In the genomic region with DNA sequence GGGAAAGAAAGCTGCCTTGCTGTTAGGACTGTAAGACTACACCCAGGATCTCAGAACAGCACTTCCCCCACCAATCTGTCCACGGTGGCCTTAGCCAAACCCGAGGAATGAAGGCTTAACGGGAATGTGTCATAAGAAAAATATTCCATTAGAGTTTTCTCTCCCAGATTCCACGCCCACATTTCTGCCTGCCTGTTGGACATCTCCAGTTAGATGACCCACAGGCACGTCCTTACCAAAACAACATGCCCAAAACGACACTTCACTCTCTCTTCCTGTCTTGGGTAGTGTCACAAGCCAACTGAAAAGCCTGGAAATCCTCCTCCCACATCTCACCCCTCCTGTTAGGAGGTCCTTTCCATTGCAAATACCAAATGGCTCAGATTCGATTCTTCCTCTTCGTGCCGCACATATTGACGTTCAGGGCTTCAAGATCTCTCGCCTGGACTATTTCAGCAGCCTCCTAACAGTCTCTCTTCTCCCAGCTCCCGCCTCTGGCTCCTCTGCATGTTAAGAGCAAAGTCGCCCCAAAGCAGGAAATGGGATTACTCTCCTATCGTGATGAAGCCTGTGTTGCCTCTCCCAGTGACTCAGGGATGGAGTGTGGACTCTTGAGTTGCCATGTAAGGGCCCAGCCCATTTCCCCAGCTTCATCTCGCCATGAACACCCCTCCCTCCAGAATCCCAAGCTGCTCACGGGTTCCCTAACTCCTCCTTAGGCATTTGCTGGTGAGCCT, we compare ENCODE assay signal across 8 cellular contexts.
A peak's percentile ranks its signal among the peaks of the same experiment; 100 is the strongest.
DNase-seq lines count a peak whose midpoint lies in the region; ATAC-seq and TF ChIP-seq lines count a peak whose summit lies in the region.

No MANE protein-coding gene starts in this region.

- BruUV-seq in PC-3 (replicated peaks; lab: Mats Ljungman, UMichigan), result TSS peak; percentile 77

- H3K4me2 ChIP-seq in PC-3 (ENCODE audit: low read length), result peak overlapping the region; percentile 76

- no peaks in the 10 kb centered on the region for H3K9me3 ChIP-seq in PC-3 (ENCODE audit: low read length)
- no peaks in the 10 kb centered on the region for H3K9me3 ChIP-seq in muscle layer of duodenum (ENCODE audit: control insufficient read depth in 1 of 2, low read length in 2 of 2)

- intact Hi-C loops in PC-3 (cut with micrococcal nuclease), result loop anchor here (2.0 kb wide), 3 partner anchors 59 to 159 kb away; a partner anchor contains a TSS

- H2AFZ ChIP-seq in ACC112 (ENCODE audit: low read length, unreplicated experiment) (peak overlapping the region; percentile 49), PC-3 (ENCODE audit: low read length) (peak overlapping the region; percentile 47)

- POLR2A ChIA-PET in PC-3 (lab: Charles Lee; ENCODE audit: unreplicated experiment), result interaction anchor here (0.5 kb wide), 1 partner anchor 814 kb away, joined by 4 read pairs; no protein-coding TSS in a partner anchor

- ATAC-seq in PC-3, result peak; percentile 78
- ATAC-seq in HG03460 (IDR thresholded peaks at IDR 0.05; ENCODE audit: unreplicated experiment), result no peak

- no peaks in the 10 kb centered on the region for H4K20me1 ChIP-seq in PC-3 (ENCODE audit: low read length)

- CTCF ChIA-PET in PC-3 (lab: Charles Lee), result no interaction called here

- H3K27me3 ChIP-seq in ACC112 (ENCODE audit: insufficient read depth, low read length) (no peaks in the 10 kb centered on the region), PC-3 (ENCODE audit: low read length) (no peaks in the 10 kb centered on the region), muscle layer of duodenum (ENCODE audit: low read depth, low read length) (no peaks in the 10 kb centered on the region)

- H3K9ac ChIP-seq in PC-3 (ENCODE audit: low read length), result peak overlapping the region; percentile 82

- no peak for TF ChIP-seq CTCF in PC-3 (conservative IDR thresholded peaks at IDR 0.05; ENCODE audit: low read depth, low read length)
- TF ChIP-seq CTCF in epithelial cell of proximal tubule (conservative IDR thresholded peaks at IDR 0.05; ENCODE audit: low read depth, low read length), result no peak

- H3K27ac ChIP-seq in ACC112 (ENCODE audit: low read depth, low read length) (peak overlapping the region; percentile 98), PC-3 (ENCODE audit: low read length) (peak overlapping the region; percentile 99), muscle layer of duodenum (ENCODE audit: low read length) (peak overlapping the region; percentile 88)

- no peaks in the 10 kb centered on the region for H3K9me2 ChIP-seq in PC-3 (replicated peaks; ENCODE audit: low read length)

- DNase-seq in PC-3, result peak; percentile 95
- DNase-seq in epithelial cell of proximal tubule (ENCODE audit: low read depth), result peak; percentile 88
- no peak for DNase-seq in T-helper 1 cell
- DNase-seq in DMS114 treated with DMSO at 0.1 percent for 48 hours (lab: John Stamatoyannopoulos, UW; ENCODE audit: unreplicated experiment), result no peak
- no peak for DNase-seq in hypothalamus (lab: John Stamatoyannopoulos, UW)

- H3K4me3 ChIP-seq in ACC112 (ENCODE audit: low read depth, low read length) (peak overlapping the region; percentile 66), PC-3 (ENCODE audit: low read length) (peak overlapping the region; percentile 52), epithelial cell of proximal tubule (ENCODE audit: low read depth, low read length) (no peak overlapping the region), muscle layer of duodenum (ENCODE audit: low read depth in 1 of 2, low read length in 2 of 2) (peak overlapping the region; percentile 38 to 45)

- no peaks in the 10 kb centered on the region for H3F3A ChIP-seq in PC-3 (ENCODE audit: low read length, unreplicated experiment)

- H3K36me3 ChIP-seq in ACC112 (ENCODE audit: insufficient read depth, low read length), result no peaks in the 10 kb centered on the region
- H3K36me3 ChIP-seq in PC-3 (ENCODE audit: low read depth, low read length), result no peaks in the 10 kb centered on the region
- H3K36me3 ChIP-seq in muscle layer of duodenum (ENCODE audit: control insufficient read depth in 1 of 2, insufficient read depth in 2 of 2, low read length in 2 of 2), result no peaks in the 10 kb centered on the region

- H3K79me2 ChIP-seq in ACC112 (ENCODE audit: control insufficient read depth, insufficient read depth, low read length, unreplicated experiment) (peaks cover 5% of the 10 kb centered on the region), PC-3 (ENCODE audit: low read length) (0 out of 2 replicates have a peak, but pooled peaks cover 6% of the 10 kb centered on the region)

- H3K4me1 ChIP-seq in ACC112 (ENCODE audit: control insufficient read depth, insufficient read depth, low read length, unreplicated experiment) (peaks cover 60% of the 10 kb centered on the region), PC-3 (ENCODE audit: insufficient read depth, low read length) (peaks cover 58% of the 10 kb centered on the region), muscle layer of duodenum (ENCODE audit: control insufficient read depth in 1 of 2, insufficient read depth in 2 of 2, low read length in 2 of 2) (peaks cover 4 to 9% of the 10 kb centered on the region in 2 donors)

Comparison
In these comparisons a context has a peak if more than half of its experiments do, and no peak if none do; other contexts are left out.
1. DNase-seq: peak in PC-3 (single experiment) and epithelial cell of proximal tubule (single experiment); none in T-helper 1 cell (0 of 5), DMS114 treated with DMSO at 0.1 percent for 48 hours (single experiment) and hypothalamus (0 of 51).
2. Peak in every context shown above with its lines, with median percentiles within 50 percentile points of each other: H3K27ac ChIP-seq.